ENCODE assay signal across 34 cellular contexts in genomic region chr6:78836610-78837009, GRCh38.
"Had no signal": no experiment of that assay in that cellular context is flagged by ENCODE, and none has a peak within 500 bp of the region (broad histone marks: within the 10 kb centered on the region; RNA-seq: fewer than 3 reads in every experiment).

No MANE protein-coding gene starts in this region.

- H3K9me3 ChIP-seq: adrenal gland, body of pancreas had no signal

- H3K4me3 ChIP-seq: adrenal gland, body of pancreas, cardiac muscle cell had no signal

- H3K36me3 ChIP-seq: adrenal gland, cardiac muscle cell had no signal

- FAIRE-seq: astrocyte, bronchial epithelial cell, TTC549 had no signal

- H3K27ac ChIP-seq: adrenal gland, body of pancreas, cardiac muscle cell, VCaP had no signal

- H3K27me3 ChIP-seq: adrenal gland, body of pancreas, cardiac muscle cell had no signal

- DNase-seq: activated B cell treated with CpG ODN at 0.5 μM for 24 hours; activated CD4-positive, alpha-beta memory T cell treated with anti-CD3 and anti-CD28 coated beads for 36 hours; activated CD4-positive, alpha-beta T cell treated with anti-CD3 and anti-CD28 coated beads for 4 hours; activated CD4-positive, alpha-beta T cell treated with anti-CD3 and anti-CD28 coated beads, Interleukin-2, amount 10 ng/mL, durations not matched to agents 24 days and 14 days; activated CD4-positive, alpha-beta T cell treated with anti-CD3 and anti-CD28 coated beads, Interleukin-2, amount 50 U/mL, for 1 hour; activated CD4-positive, alpha-beta T cell treated with anti-CD3 and anti-CD28 coated beads, Interleukin-2, amount 50 U/mL, for 4 hours; activated CD4-positive, CD25-positive, alpha-beta regulatory T cell treated with anti-CD3 and anti-CD28 coated beads, Interleukin-2, amount 50 U/mL, for 72 hours; activated CD8-positive, alpha-beta memory T cell treated with anti-CD3 and anti-CD28 coated beads, Interleukin-2, amount 50 U/mL, for 4 hours; activated CD8-positive, alpha-beta T cell treated with anti-CD3 and anti-CD28 coated beads for 36 hours; activated effector memory CD4-positive, alpha-beta T cell treated with anti-CD3 and anti-CD28 coated beads, Interleukin-2, amount 50 U/mL, for 16 hours; activated gamma-delta T cell treated with Interleukin-2 at 50 U/mL for 16 hours; activated naive CD4-positive, alpha-beta T cell; activated naive CD4-positive, alpha-beta T cell treated with anti-CD3 and anti-CD28 coated beads for 36 hours; activated naive CD4-positive, alpha-beta T cell treated with anti-CD3 and anti-CD28 coated beads, Interleukin-2, amount 50 U/mL, for 16 hours; activated naive CD8-positive, alpha-beta T cell treated with anti-CD3 and anti-CD28 coated beads for 36 hours; activated T-cell treated with anti-CD3 and anti-CD28 coated beads for 4 hours; activated T-cell treated with anti-CD3 and anti-CD28 coated beads, Interleukin-2, amount 50 U/mL, for 1 hour; activated T-cell treated with anti-CD3 and anti-CD28 coated beads, Interleukin-2, amount 50 U/mL, for 4 hours; activated T-cell treated with anti-CD3 and anti-CD28 coated beads, Interleukin-2, amount 50 U/mL, for 72 hours; adrenal gland; amniotic stem cell; aorta; body of pancreas; caudate nucleus; T-helper 1 cell; T-helper 2 cell; T-helper 9 cell had no signal

- ATAC-seq: activated CD8-positive, alpha-beta T cell treated with anti-CD3 and anti-CD28 coated beads for 36 hours; activated naive CD4-positive, alpha-beta T cell treated with anti-CD3 and anti-CD28 coated beads, Interleukin-2, amount 50 U/mL, for 72 hours; activated T-cell treated with anti-CD3 and anti-CD28 coated beads, Interleukin-2, amount 50 U/mL, for 4 hours; activated T-cell treated with anti-CD3 and anti-CD28 coated beads, Interleukin-2, amount 50 U/mL, for 72 hours; activated T-helper 17 cell treated with anti-CD3 and anti-CD28 coated beads, Interleukin-2, amount 50 U/mL, for 72 hours; body of pancreas had no signal
